Comparison of ENCODE assay signal across 20 cellular contexts in the genomic region with DNA sequence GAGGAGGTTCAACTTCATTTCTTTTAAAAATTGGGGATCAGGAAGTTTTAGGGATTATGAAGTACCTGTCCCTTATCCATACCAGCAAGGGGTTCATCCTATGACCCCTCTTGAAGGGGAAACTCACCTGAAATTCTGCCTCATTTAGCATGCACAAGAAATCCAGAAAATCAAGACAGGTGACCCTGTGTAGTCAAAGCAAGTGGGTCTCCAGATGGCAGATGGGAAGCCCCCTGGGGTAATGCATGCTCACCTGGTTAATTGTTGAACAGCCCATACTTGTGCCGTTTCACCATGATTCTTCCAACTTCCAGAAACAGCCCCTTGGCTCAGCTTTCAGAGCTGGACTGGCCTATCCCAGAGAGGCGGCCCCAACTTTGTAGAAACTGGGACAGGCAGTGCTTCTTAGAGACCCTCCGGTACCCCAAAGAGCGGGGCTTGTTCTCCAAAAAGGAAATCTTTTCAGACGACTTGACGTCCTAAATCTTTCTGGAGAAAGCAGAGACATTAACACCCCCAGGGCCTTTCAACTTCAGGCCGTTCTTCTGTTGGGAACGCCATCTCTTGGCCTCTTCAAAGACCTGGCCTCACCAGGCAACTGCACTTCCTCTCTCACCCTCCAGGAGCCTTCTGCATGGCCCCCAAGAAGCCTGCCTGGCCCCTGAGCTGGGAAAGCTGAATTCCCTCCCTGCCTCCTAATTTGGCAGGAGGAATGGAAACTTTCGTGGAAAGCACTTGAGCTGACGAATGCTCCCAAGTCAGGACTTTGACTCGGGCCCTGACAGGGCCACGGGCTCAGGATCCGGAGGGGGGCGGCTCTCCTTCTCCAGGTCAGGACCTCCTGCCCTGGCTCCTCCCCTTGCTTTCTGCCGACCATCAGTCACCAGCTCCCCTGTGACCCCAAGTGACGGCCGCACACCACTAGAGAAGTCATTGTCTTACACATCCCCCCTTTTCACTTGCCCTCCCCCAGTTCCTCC.
DNase-seq lines count a peak whose midpoint lies in the region; ATAC-seq, FAIRE-seq and TF ChIP-seq lines count a peak whose summit lies in the region.
"Had no signal": no experiment of that assay in that cellular context is flagged by ENCODE, and none has a peak within 500 bp of the region (broad histone marks: within the 10 kb centered on the region; RNA-seq: fewer than 3 reads in every experiment).

No MANE protein-coding gene starts in this region.

- no peaks in the 10 kb centered on the region for H3K79me2 ChIP-seq in endothelial cell of umbilical vein (ENCODE audit: control insufficient read depth, insufficient read depth, low read length)

- no peaks in the 10 kb centered on the region for H3K9me3 ChIP-seq in endothelial cell of umbilical vein (replicated peaks; ENCODE audit: control insufficient read depth, insufficient read depth, low read length)
- H3K9me3 ChIP-seq in mesenchymal stem cell (ENCODE audit: control insufficient read depth, low read length) = no peaks in the 10 kb centered on the region
- no peaks in the 10 kb centered on the region for H3K9me3 ChIP-seq in A673 (ENCODE audit: low read depth, low read length, poor library complexity, severe bottlenecking)
- H3K9me3 ChIP-seq: MG63 had no signal

- H3K9me1 ChIP-seq in endothelial cell of umbilical vein (replicated peaks; ENCODE audit: control insufficient read depth, extremely low read depth, insufficient read depth, low read length) = no peaks in the 10 kb centered on the region

- no TSS peak for BruUV-seq in endothelial cell of umbilical vein (replicated peaks; lab: Mats Ljungman, UMichigan)
- BruUV-seq in A673 (replicated peaks; lab: Mats Ljungman, UMichigan) = no TSS peak

- no peak overlapping the region for H3K9ac ChIP-seq in endothelial cell of umbilical vein (replicated peaks; ENCODE audit: extremely low read depth, insufficient read depth, low read length)
- no peak overlapping the region for H3K9ac ChIP-seq in mesenchymal stem cell (ENCODE audit: low read length)

- no peak overlapping the region for H2BK12ac ChIP-seq in mesenchymal stem cell (ENCODE audit: low read length in 2 of 2)

- H3K79me1 ChIP-seq in mesenchymal stem cell (replicated peaks; ENCODE audit: low read length, poor library complexity, severe bottlenecking) = no peaks in the 10 kb centered on the region

- TF ChIP-seq CTCF in HFFc6 (IDR thresholded peaks at IDR 0.05) (0 out of 2 replicates have a peak, but pooled peaks have one; percentile 9), endothelial cell of umbilical vein (IDR thresholded peaks at IDR 0.05; ENCODE audit: extremely low read depth in 1 of 2, insufficient read depth in 1 of 2, low read depth in 1 of 2, low read length in 2 of 2) (no peak), A673 (conservative IDR thresholded peaks at IDR 0.05; ENCODE audit: low read depth, low read length) (no peak)

- POLR2A ChIA-PET in endothelial cell of umbilical vein (lab: Charles Lee) = no interaction called here
- POLR2A ChIA-PET in A673 (lab: Charles Lee; ENCODE audit: low non-redundant PET) = no interaction called here

- ATAC-seq in sciatic nerve (peak; percentile 30), HG03095 (IDR thresholded peaks at IDR 0.05; ENCODE audit: unreplicated experiment) (no peak)
- ATAC-seq: foreskin keratinocyte had no signal

- WGBS in mesenchymal stem cell = 40% methylated on average over 17 of the region's 17 CpGs

- no peak overlapping the region for H2BK15ac ChIP-seq in mesenchymal stem cell (ENCODE audit: low read depth, poor library complexity, severe bottlenecking)

- H2BK5ac ChIP-seq in mesenchymal stem cell (ENCODE audit: low read depth, low read length, poor library complexity, severe bottlenecking) = no peak overlapping the region

- H3K9me3 Mint-ChIP-seq in HFFc6 = no peaks in the 10 kb centered on the region

- H3K14ac ChIP-seq in mesenchymal stem cell (ENCODE audit: low read length in 2 of 2) = no peak overlapping the region

- no peak overlapping the region for H3K4me2 ChIP-seq in endothelial cell of umbilical vein (ENCODE audit: insufficient read depth, low read length)
- no peak overlapping the region for H3K4me2 ChIP-seq in mesenchymal stem cell (ENCODE audit: low read length, poor library complexity, severe bottlenecking)

- H3K4me1 Mint-ChIP-seq in HFFc6 (ENCODE audit: low read depth) = peaks cover 6% of the 10 kb centered on the region; the same call in 1 of the 2 replicates

- H3K27me3 Mint-ChIP-seq in HFFc6 (ENCODE audit: insufficient read depth) = peaks cover 46% of the 10 kb centered on the region

- H3K18ac ChIP-seq in mesenchymal stem cell (ENCODE audit: low read depth in 1 of 2, low read length in 2 of 2) = no peak overlapping the region

- H3K23ac ChIP-seq in mesenchymal stem cell (ENCODE audit: low read length in 2 of 2) = no peak overlapping the region

- no peak overlapping the region for H4K91ac ChIP-seq in mesenchymal stem cell (ENCODE audit: low read length)

- no peaks in the 10 kb centered on the region for H4K20me1 ChIP-seq in endothelial cell of umbilical vein (replicated peaks; ENCODE audit: control insufficient read depth, extremely low read depth, insufficient read depth, low read length)

- intact Hi-C loops in endothelial cell of umbilical vein (cut with micrococcal nuclease) = no loop called here
- intact Hi-C loops in sciatic nerve (cut with DNase I) = no loop called here
- intact Hi-C loops in A673 (cut with micrococcal nuclease; ENCODE audit: unreplicated experiment) = no loop called here

- no peak for TF ChIP-seq POLR2A in endothelial cell of umbilical vein (IDR thresholded peaks at IDR 0.05; ENCODE audit: low read depth, low read length)

- H3K36me3 Mint-ChIP-seq in HFFc6 (ENCODE audit: low read depth) = no peaks in the 10 kb centered on the region

- H2AFZ ChIP-seq in endothelial cell of umbilical vein (ENCODE audit: low read depth, low read length) (no peak overlapping the region), mesenchymal stem cell (ENCODE audit: low read depth, low read length) (no peak overlapping the region)

- no peak overlapping the region for H4K8ac ChIP-seq in mesenchymal stem cell (ENCODE audit: low read length)

- dilution Hi-C loops in endothelial cell of umbilical vein (cut with MboI; ENCODE audit: extremely low pct_ligation_motif_present, low sequenced_read_pairs) = no loop called here

- CTCF ChIA-PET in endothelial cell of umbilical vein (lab: Charles Lee) = interaction anchor here (0.7 kb wide), 1 partner anchor 23 kb away, joined by 3 read pairs; no protein-coding TSS in a partner anchor
- CTCF ChIA-PET in A673 (lab: Charles Lee) = no interaction called here

- H3K27ac ChIP-seq in endothelial cell of umbilical vein (ENCODE audit: insufficient read depth, low read depth, low read length) = no peak overlapping the region
- no peak overlapping the region for H3K27ac ChIP-seq in mesenchymal stem cell (ENCODE audit: low read length, poor library complexity, severe bottlenecking)
- H3K27ac ChIP-seq in A673 (ENCODE audit: low read depth, low read length, poor library complexity, severe bottlenecking) = no peak overlapping the region
- H3K27ac ChIP-seq: foreskin keratinocyte had no signal

- H3K27me3 ChIP-seq in endothelial cell of umbilical vein (ENCODE audit: control insufficient read depth in 2 of 2, insufficient read depth in 2 of 2, low read length in 2 of 2) (peaks cover 36 to 48% of the 10 kb centered on the region in 2 experiments), mesenchymal stem cell (ENCODE audit: control insufficient read depth in 1 of 2, insufficient read depth in 1 of 2, low read length in 2 of 2) (peaks cover 27 to 60% of the 10 kb centered on the region in 2 experiments), A673 (replicated peaks; ENCODE audit: insufficient read depth, low read depth, low read length, poor library complexity) (peaks cover 74% of the 10 kb centered on the region)
- H3K27me3 ChIP-seq: MG63 had no signal

- no peak overlapping the region for H3K4ac ChIP-seq in mesenchymal stem cell (ENCODE audit: low read depth in 1 of 2, low read length in 2 of 2)

- no peak overlapping the region for H3K4me3 Mint-ChIP-seq in HFFc6

- H2BK120ac ChIP-seq in mesenchymal stem cell (ENCODE audit: low read depth, low read length) = no peak overlapping the region

- no peak for FAIRE-seq in endothelial cell of umbilical vein (lab: Jason Lieb, UNC)
- FAIRE-seq: endometrium, keratinocyte, TTC549 had no signal

- H3K4me3 ChIP-seq in endothelial cell of umbilical vein (replicated peaks in 1 of 3; ENCODE audit: insufficient read depth in 1 of 3, low read depth in 1 of 3, low read length in 3 of 3) (no peak overlapping the region), mesenchymal stem cell (ENCODE audit: insufficient read depth in 1 of 2, low read depth in 1 of 2, low read length in 2 of 2) (no peak overlapping the region), A673 (ENCODE audit: low read depth, low read length, poor library complexity, severe bottlenecking) (no peak overlapping the region)
- H3K4me3 ChIP-seq: MG63 had no signal

- no peak overlapping the region for H2AK5ac ChIP-seq in mesenchymal stem cell (ENCODE audit: low read length, severe bottlenecking)

- no peak overlapping the region for H3K27ac Mint-ChIP-seq in HFFc6

- no peaks in the 10 kb centered on the region for H3K36me3 ChIP-seq in endothelial cell of umbilical vein (ENCODE audit: control insufficient read depth in 2 of 2, extremely low read depth in 1 of 2, insufficient read depth in 2 of 2, low read length in 2 of 2)
- H3K36me3 ChIP-seq in mesenchymal stem cell (ENCODE audit: control insufficient read depth in 1 of 2, insufficient read depth in 2 of 2, low read depth in 1 of 2, low read length in 2 of 2) = no peaks in the 10 kb centered on the region
- H3K36me3 ChIP-seq in A673 (ENCODE audit: insufficient read depth, low read length, poor library complexity, severe bottlenecking) = no peaks in the 10 kb centered on the region
- H3K36me3 ChIP-seq: MG63 had no signal

- DNase-seq in HFFc6 = no peak
- DNase-seq in endothelial cell of umbilical vein (ENCODE audit: low read depth, low spot score) = no peak
- DNase-seq in iPS-NIHi7 (ENCODE audit: extremely low spot score) = peak; percentile 48
- DNase-seq in sciatic nerve (ENCODE audit: low spot score) = no peak
- no peak for DNase-seq in mesenchymal stem cell
- DNase-seq in A673 (ENCODE audit: low spot score) = no peak
- no peak for DNase-seq in foreskin melanocyte
- DNase-seq: activated CD4-positive, alpha-beta T cell treated with anti-CD3 and anti-CD28 coated beads, Interleukin-2, amount 50 U/mL, for 4 hours; activated T-cell treated with anti-CD3 and anti-CD28 coated beads, Interleukin-2, amount 50 U/mL, for 48 hours; AML-193; cerebellar nuclear complex; foreskin keratinocyte; MG63; NCI-H1930; NCI-H524; OCI-M1 had no signal

- H3K4me1 ChIP-seq in endothelial cell of umbilical vein (ENCODE audit: control insufficient read depth, extremely low read depth, insufficient read depth, low read length) (no peaks in the 10 kb centered on the region), mesenchymal stem cell (ENCODE audit: control insufficient read depth, insufficient read depth, low read depth, low read length) (no peaks in the 10 kb centered on the region), A673 (ENCODE audit: insufficient read depth, low read length, poor library complexity, severe bottlenecking) (peaks cover 23% of the 10 kb centered on the region)
- H3K4me1 ChIP-seq: foreskin keratinocyte had no signal

TF ChIP-seq in endothelial cell of umbilical vein, 7 proteins besides CTCF, POLR2A, EP300 and RAD21 (continues in another document):
- TF ChIP-seq GATA2 (IDR thresholded peaks at IDR 0.05; ENCODE audit: insufficient read depth, insufficient read length, low read depth, low read length) = no peak
